19 cellular contexts compared by ENCODE assay signal in genomic region chr14:41873379-41874034, GRCh38.
DNase-seq lines count a peak whose midpoint lies in the region; ATAC-seq and TF ChIP-seq lines count a peak whose summit lies in the region.
"Had no signal": no experiment of that assay in that cellular context is flagged by ENCODE, and none has a peak within 500 bp of the region (broad histone marks: within the 10 kb centered on the region; RNA-seq: fewer than 3 reads in every experiment).

No MANE protein-coding gene starts in this region.

- H3K27ac Mint-ChIP-seq in WTC11: peak overlapping the region; percentile 41; the same call in 1 of the 2 replicates
- H3K27ac Mint-ChIP-seq: activated CD4-positive, alpha-beta memory T cell treated with anti-CD3 and anti-CD28 coated beads for 36 hours; IgD-negative memory B cell had no signal

- TF ChIP-seq CTCF in WTC11 (IDR thresholded peaks at IDR 0.05) (no peak), osteoblast (IDR thresholded peaks at IDR 0.05; ENCODE audit: extremely low read depth, low read depth, low read length) (no peak), transverse colon (IDR thresholded peaks at IDR 0.05) (no peak)

- no peaks in the 10 kb centered on the region for H3K79me2 ChIP-seq in osteoblast (ENCODE audit: insufficient read depth, low read length)

- H3K4me3 ChIP-seq in osteoblast (ENCODE audit: insufficient read depth, low read length): no peak overlapping the region
- H3K4me3 ChIP-seq in transverse colon: no peak overlapping the region
- H3K4me3 ChIP-seq: BLaER1 treated with 17β-estradiol and CSF1 and Interleukin-3, amounts not matched to agents 10 nM and 100 nM; skin epidermis; uterus had no signal

- H2AFZ ChIP-seq in osteoblast (ENCODE audit: low read length): no peak overlapping the region

- POLR2A ChIA-PET in WTC11 (lab: Charles Lee): no interaction called here

- H3K4me1 Mint-ChIP-seq in WTC11: peaks cover 1% of the 10 kb centered on the region

- TF ChIP-seq POLR2A in transverse colon (IDR thresholded peaks at IDR 0.05): no peak

- H3K27ac ChIP-seq in osteoblast (ENCODE audit: low read depth, low read length) (no peak overlapping the region), transverse colon (no peak overlapping the region)
- H3K27ac ChIP-seq: BLaER1 treated with 17β-estradiol and CSF1 and Interleukin-3, amounts not matched to agents 10 nM and 100 nM; skin epidermis; uterus had no signal

- peaks cover 18% of the 10 kb centered on the region for H3K36me3 Mint-ChIP-seq in WTC11
- H3K36me3 Mint-ChIP-seq: activated CD4-positive, alpha-beta memory T cell treated with anti-CD3 and anti-CD28 coated beads for 36 hours had no signal

- H3K4me2 ChIP-seq in osteoblast (ENCODE audit: insufficient read depth, low read length): no peak overlapping the region
- H3K4me2 ChIP-seq: BLaER1 treated with 17β-estradiol and CSF1 and Interleukin-3, amounts not matched to agents 10 nM and 100 nM had no signal

- no peaks in the 10 kb centered on the region for H3K27me3 ChIP-seq in osteoblast (ENCODE audit: insufficient read depth, low read length)
- H3K27me3 ChIP-seq in transverse colon: no peaks in the 10 kb centered on the region
- H3K27me3 ChIP-seq: BLaER1 treated with 17β-estradiol and CSF1 and Interleukin-3, amounts not matched to agents 10 nM and 100 nM; uterus had no signal

- H3K4me3 Mint-ChIP-seq in WTC11: no peak overlapping the region
- H3K4me3 Mint-ChIP-seq: activated CD4-positive, alpha-beta memory T cell treated with anti-CD3 and anti-CD28 coated beads for 36 hours; IgD-negative memory B cell had no signal

- CTCF ChIA-PET in WTC11 (lab: Charles Lee): no interaction called here

- intact Hi-C loops in transverse colon (cut with DNase I; ENCODE audit: low total_unique reads): no loop called here

- H3K9me3 ChIP-seq in osteoblast (ENCODE audit: low read depth, low read length) (peaks cover 3% of the 10 kb centered on the region), transverse colon (peaks cover 0 to 3% of the 10 kb centered on the region in 2 donors)
- H3K9me3 ChIP-seq: uterus had no signal

- peak; percentile 21 for DNase-seq in ELR (ENCODE audit: low read depth)
- DNase-seq in WTC11 (ENCODE audit: low spot score): no peak
- peak; percentile 56 for DNase-seq in fibroblast of the conjunctiva (ENCODE audit: low read depth)
- DNase-seq in non-pigmented ciliary epithelial cell (ENCODE audit: low read depth): peak; percentile 42
- no peak for DNase-seq in osteoblast (ENCODE audit: insufficient read length, low spot score, missing footprints)
- no peak for DNase-seq in mucosa of gallbladder (ENCODE audit: low spot score)
- no peak for DNase-seq in transverse colon
- DNase-seq: activated CD4-positive, alpha-beta memory T cell treated with anti-CD3 and anti-CD28 coated beads for 36 hours; dermis blood vessel endothelial cell; NCI-H1048; nucleus accumbens; stimulated activated naive CD4-positive, alpha-beta T cell treated with Interleukin-2 at 50 U/mL for 16 hours; T1000; uterus had no signal

- H3K4me1 ChIP-seq in osteoblast (ENCODE audit: insufficient read depth, low read length) (no peaks in the 10 kb centered on the region), transverse colon (no peaks in the 10 kb centered on the region)
- H3K4me1 ChIP-seq: BLaER1 treated with 17β-estradiol and CSF1 and Interleukin-3, amounts not matched to agents 10 nM and 100 nM; uterus had no signal

- no peaks in the 10 kb centered on the region for H3K27me3 Mint-ChIP-seq in WTC11 (ENCODE audit: low read depth)
- H3K27me3 Mint-ChIP-seq: activated CD4-positive, alpha-beta memory T cell treated with anti-CD3 and anti-CD28 coated beads for 36 hours; IgD-negative memory B cell had no signal

- peaks cover 20% of the 10 kb centered on the region for H3K9me3 Mint-ChIP-seq in WTC11

- H3K36me3 ChIP-seq in osteoblast (ENCODE audit: insufficient read depth, low read length) (no peaks in the 10 kb centered on the region), transverse colon (no peaks in the 10 kb centered on the region)
- H3K36me3 ChIP-seq: BLaER1 treated with 17β-estradiol and CSF1 and Interleukin-3, amounts not matched to agents 10 nM and 100 nM; uterus had no signal

- in situ Hi-C loops in transverse colon (cut with MboI; ENCODE audit: low pct_ligation_motif_present in 1 of 4, low pct_unique_long_range_greater_than_20kb in 1 of 4, low sequenced_read_pairs in 3 of 4): no loop called here

- no peaks in the 10 kb centered on the region for H4K20me1 ChIP-seq in osteoblast (ENCODE audit: insufficient read depth, low read length)
- H4K20me1 ChIP-seq: BLaER1 treated with 17β-estradiol and CSF1 and Interleukin-3, amounts not matched to agents 10 nM and 100 nM had no signal

- ATAC-seq in WTC11: no peak
- no peak for ATAC-seq in HG02588 (IDR thresholded peaks at IDR 0.05; ENCODE audit: unreplicated experiment)
- ATAC-seq: esophagus mucosa had no signal

- 58 to 61% methylated on average over 2 of the region's 2 CpGs for WGBS in transverse colon (ENCODE audit: low coverage in 1 of 2), 2 donors

- no peak for TF ChIP-seq EP300 in transverse colon (IDR thresholded peaks at IDR 0.05; ENCODE audit: low read depth)

TF ChIP-seq in WTC11, 78 proteins besides CTCF, POLR2A, EP300 and RAD21:
- TF ChIP-seq CREB1 (CRISPR knock-in tag; IDR thresholded peaks at IDR 0.05): no peak

Comparison
In these comparisons a context has a peak if more than half of its experiments do, and no peak if none do; other contexts are left out.
1. DNase-seq: peak in ELR (single experiment), fibroblast of the conjunctiva (single experiment) and non-pigmented ciliary epithelial cell (single experiment); none in WTC11 (single experiment), osteoblast (single experiment), mucosa of gallbladder (single experiment) and transverse colon (single experiment).